Comparison of ENCODE assay signal across 16 cellular contexts in genomic region chr2:150644298-150645067, GRCh38.
DNase-seq lines count a peak whose midpoint lies in the region; ATAC-seq and TF ChIP-seq lines count a peak whose summit lies in the region.
"Had no signal": no experiment of that assay in that cellular context is flagged by ENCODE, and none has a peak within 500 bp of the region (broad histone marks: within the 10 kb centered on the region; RNA-seq: fewer than 3 reads in every experiment).

No MANE protein-coding gene starts in this region.

- TF ChIP-seq CTCF in AG10803 (conservative IDR thresholded peaks at IDR 0.05; ENCODE audit: low read length) (no peak), nephron (IDR thresholded peaks at IDR 0.05; ENCODE audit: unreplicated experiment in 3 of 3) (no peak)

- no peaks in the 10 kb centered on the region for H3K27me3 Mint-ChIP-seq in nephron (ENCODE audit: low read depth)
- H3K27me3 Mint-ChIP-seq: stimulated activated memory B cell treated with anti-CD40 and anti-IgM and Interleukin-4, amounts not matched to agents 10 μg/mL and 1 μg/mL and 100 μg/mL, for 72 hours had no signal

- intact Hi-C loops in posterior cingulate gyrus (cut with DNase I) = no loop called here
- intact Hi-C loops in left colon (cut with DNase I, micrococcal nuclease) = no loop called here

- no peak overlapping the region for H3K4me3 ChIP-seq in AG10803 (ENCODE audit: low read length)
- H3K4me3 ChIP-seq: BLaER1 treated with 17β-estradiol and CSF1 and Interleukin-3, amounts not matched to agents 10 nM and 100 nM had no signal

- DNase-seq in AG10803 (ENCODE audit: low read depth) = peak; percentile 48
- peak; percentile 9 for DNase-seq in RKO (ENCODE audit: low spot score)
- DNase-seq in fibroblast of gingiva (ENCODE audit: low read depth) = peak; percentile 75
- DNase-seq in posterior cingulate gyrus = no peak
- DNase-seq in cerebellar cortex (ENCODE audit: low spot score) = no peak
- DNase-seq in NAMALWA (ENCODE audit: low spot score) = no peak
- DNase-seq in left colon = no peak
- DNase-seq: anterior cingulate cortex, erythroblast, kidney glomerular epithelial cell, NCI-H1105 treated with DMSO at 0.1 percent for 48 hours, NCI-H524 treated with DMSO at 0.1 percent for 48 hours, SHP77 had no signal

- ATAC-seq in left colon = no peak
- ATAC-seq: stimulated activated memory B cell treated with anti-CD40 and anti-IgM and Interleukin-4, amounts not matched to agents 10 μg/mL and 1 μg/mL and 100 μg/mL, for 72 hours had no signal

- H3K36me3 Mint-ChIP-seq in nephron (ENCODE audit: low read depth) = no peaks in the 10 kb centered on the region
- H3K36me3 Mint-ChIP-seq: stimulated activated memory B cell treated with anti-CD40 and anti-IgM and Interleukin-4, amounts not matched to agents 10 μg/mL and 1 μg/mL and 100 μg/mL, for 72 hours had no signal

- H3K27ac Mint-ChIP-seq in nephron = peak overlapping the region; percentile 30 to 79 (median 59)
- H3K27ac Mint-ChIP-seq: stimulated activated memory B cell treated with anti-CD40 and anti-IgM and Interleukin-4, amounts not matched to agents 10 μg/mL and 1 μg/mL and 100 μg/mL, for 72 hours had no signal

- H3K4me3 Mint-ChIP-seq in nephron = no peak overlapping the region
- H3K4me3 Mint-ChIP-seq: stimulated activated memory B cell treated with anti-CD40 and anti-IgM and Interleukin-4, amounts not matched to agents 10 μg/mL and 1 μg/mL and 100 μg/mL, for 72 hours had no signal

- no peaks in the 10 kb centered on the region for H3K9me3 Mint-ChIP-seq in nephron
- H3K9me3 Mint-ChIP-seq: stimulated activated memory B cell treated with anti-CD40 and anti-IgM and Interleukin-4, amounts not matched to agents 10 μg/mL and 1 μg/mL and 100 μg/mL, for 72 hours had no signal

- H3K4me1 Mint-ChIP-seq in nephron = peaks cover 27% of the 10 kb centered on the region
- H3K4me1 Mint-ChIP-seq: stimulated activated memory B cell treated with anti-CD40 and anti-IgM and Interleukin-4, amounts not matched to agents 10 μg/mL and 1 μg/mL and 100 μg/mL, for 72 hours had no signal

Comparison
In these comparisons a context has a peak if more than half of its experiments do, and no peak if none do; other contexts are left out.
1. DNase-seq: peak in AG10803 (single experiment), RKO (single experiment) and fibroblast of gingiva (single experiment); none in posterior cingulate gyrus (0 of 10), cerebellar cortex (single experiment), NAMALWA (single experiment) and left colon (0 of 2).